Comparison of ENCODE assay signal across 8 cellular contexts in the genomic region with DNA sequence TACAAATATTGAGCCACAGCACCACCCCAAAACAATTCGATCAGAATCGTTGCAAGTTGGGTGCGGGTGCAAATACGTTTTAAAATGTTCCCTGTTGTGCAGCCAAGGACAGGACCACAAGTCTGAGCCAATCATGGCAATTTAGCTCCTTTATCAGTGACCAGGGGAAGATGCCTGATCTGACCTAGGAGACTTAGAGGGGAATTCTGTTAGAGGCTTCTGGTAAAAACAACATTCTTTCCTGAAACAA. TPM values are rescaled to one million over a fixed set of nuclear protein-coding genes. Genes with fewer than 3 reads are reported as not detected.
DNase-seq lines count a peak whose midpoint lies in the region; ATAC-seq, FAIRE-seq and TF ChIP-seq lines count a peak whose summit lies in the region.

No MANE protein-coding gene starts in this region.

- 0 to 4% methylated on average over 4 of the region's 4 CpGs for WGBS in testis, 2 donors

- FAIRE-seq in kidney (lab: Jason Lieb, UNC) = no peak

- H3K27me3 ChIP-seq in testis = no peaks in the 10 kb centered on the region

- H3K9me3 Mint-ChIP-seq in activated T-helper 17 cell treated with anti-CD3 and anti-CD28 coated beads, Interleukin-2, amount 50 U/mL, for 72 hours = no peaks in the 10 kb centered on the region

- DNase-seq in SHP77 (lab: John Stamatoyannopoulos, UW) (peak; percentile 43 to 46), SHP77 treated with DMSO at 0.1 percent for 48 hours (lab: John Stamatoyannopoulos, UW) (no peak), kidney (no peak), testis (no peak), OCI-M1 (lab: John Stamatoyannopoulos, UW) (no peak), NCI-H128 (lab: John Stamatoyannopoulos, UW; ENCODE audit: unreplicated experiment) (no peak)

- H3K4me1 ChIP-seq in kidney (ENCODE audit: control insufficient read depth in 1 of 2, insufficient read depth in 1 of 2, low read depth in 1 of 2, low read length in 2 of 2) = peaks cover 0 to 3% of the 10 kb centered on the region in 2 donors
- H3K4me1 ChIP-seq in testis = no peaks in the 10 kb centered on the region

- TF ChIP-seq CTCF in kidney (IDR thresholded peaks at IDR 0.05; ENCODE audit: borderline replicate concordance, extremely low read depth, insufficient read depth) (no peak), testis (IDR thresholded peaks at IDR 0.05) (no peak)

- H3K9me3 ChIP-seq in kidney (ENCODE audit: control insufficient read depth in 1 of 2, low read length in 2 of 2) (no peaks in the 10 kb centered on the region), testis (no peaks in the 10 kb centered on the region)

- H3K4me1 Mint-ChIP-seq in activated T-helper 17 cell treated with anti-CD3 and anti-CD28 coated beads, Interleukin-2, amount 50 U/mL, for 72 hours = peaks cover 9% of the 10 kb centered on the region

- peak overlapping the region in 1 of 2 donors; percentile 53 for H3K9ac ChIP-seq in kidney (ENCODE audit: low read length in 2 of 2)

- no peak overlapping the region for H3K27ac Mint-ChIP-seq in activated T-helper 17 cell treated with anti-CD3 and anti-CD28 coated beads, Interleukin-2, amount 50 U/mL, for 72 hours

- H3K27ac ChIP-seq in kidney (ENCODE audit: low read depth in 2 of 2, low read length in 2 of 2) (no peak overlapping the region), testis (no peak overlapping the region)

- intact Hi-C loops in kidney (cut with DNase I) (loop anchor here (10.0 kb wide), 1 partner anchor 167 kb away; no protein-coding TSS in a partner anchor), testis (cut with DNase I; ENCODE audit: low total_unique reads) (loop anchor here (5.0 kb wide), 1 partner anchor 164 kb away; no protein-coding TSS in a partner anchor)

- no peak for TF ChIP-seq POLR2A in testis (IDR thresholded peaks at IDR 0.05)

- H3K4me3 ChIP-seq in kidney (ENCODE audit: low read length in 2 of 2) (peak overlapping the region; percentile 83 to 85), testis (peak overlapping the region; percentile 33 to 41)

- H3K27me3 Mint-ChIP-seq in activated T-helper 17 cell treated with anti-CD3 and anti-CD28 coated beads, Interleukin-2, amount 50 U/mL, for 72 hours = no peaks in the 10 kb centered on the region

- no peaks in the 10 kb centered on the region for H3K36me3 Mint-ChIP-seq in activated T-helper 17 cell treated with anti-CD3 and anti-CD28 coated beads, Interleukin-2, amount 50 U/mL, for 72 hours (ENCODE audit: low read depth)

- H3K36me3 ChIP-seq in kidney (ENCODE audit: control insufficient read depth in 1 of 2, insufficient read depth in 2 of 2, low read length in 2 of 2) (no peaks in the 10 kb centered on the region), testis (ENCODE audit: low read depth, missing control alignments) (no peaks in the 10 kb centered on the region)

- ATAC-seq in HG03064 (IDR thresholded peaks at IDR 0.05; ENCODE audit: low read depth, unreplicated experiment) = peak; percentile 6
- ATAC-seq in activated T-helper 17 cell treated with anti-CD3 and anti-CD28 coated beads, Interleukin-2, amount 50 U/mL, for 72 hours (replicated peaks) = peak; percentile 3

- peak overlapping the region; percentile 85 for H3K4me3 Mint-ChIP-seq in activated T-helper 17 cell treated with anti-CD3 and anti-CD28 coated beads, Interleukin-2, amount 50 U/mL, for 72 hours

RNA-seq across cellular contexts. Expression of a gene that starts 25.6 kb away (rescaled TPM):
- 10 to 100 TPM; 43.3 to 70.8 TPM for total RNA-seq in activated T-helper 17 cell treated with anti-CD3 and anti-CD28 coated beads, Interleukin-2, amount 50 U/mL, for 72 hours
- total RNA-seq in kidney (43.7 TPM), testis (10 to 100 TPM; 39.6 to 83.5 TPM)
- polyA plus RNA-seq in kidney (ENCODE audit: insufficient read depth, low read depth, low replicate concordance) (16.5 TPM), testis (ENCODE audit: insufficient read depth, low read depth, low replicate concordance) (74.9 TPM)

RNA-seq across cellular contexts. Expression of a gene that starts 37.7 kb away (rescaled TPM):
- 10 to 100 TPM; 45.3 to 91.4 TPM for total RNA-seq in activated T-helper 17 cell treated with anti-CD3 and anti-CD28 coated beads, Interleukin-2, amount 50 U/mL, for 72 hours
- 58.3 TPM for total RNA-seq in kidney
- 9.5 TPM for polyA plus RNA-seq in kidney (ENCODE audit: insufficient read depth, low read depth, low replicate concordance)
- total RNA-seq in testis = 10 to 100 TPM; 76.1 to 82.4 TPM
- 18.7 TPM for polyA plus RNA-seq in testis (ENCODE audit: insufficient read depth, low read depth, low replicate concordance)

Comparison
In these comparisons a context has a peak if more than half of its experiments do, and no peak if none do; other contexts are left out.
1. DNase-seq: peak in SHP77 (2 of 2); none in SHP77 treated with DMSO at 0.1 percent for 48 hours (single experiment), kidney (single experiment), testis (single experiment), OCI-M1 (single experiment) and NCI-H128 (single experiment).